1 cellular context compared by ENCODE assay signal in genomic region chr5:119070828-119071572, GRCh38.
A peak's percentile ranks its signal among the peaks of the same experiment; 100 is the strongest.
TF ChIP-seq lines count a peak whose summit lies in the region.

Gene DMXL1, plus strand, starts transcription at chr5:119071087. Its CDS starts 483 bp downstream, at chr5:119071570.

TF ChIP-seq in HEK293, 187 proteins besides CTCF, POLR2A, EP300 and RAD21 (continued from another document and continues in another):
- TF ChIP-seq ZNF629 (tag by site-specific recombination; IDR thresholded peaks at IDR 0.05) (peak; percentile 69), ATF2 (tag by site-specific recombination; IDR thresholded peaks at IDR 0.05; ENCODE audit: low read depth) (no peak), ZNF837 (tag by site-specific recombination; IDR thresholded peaks at IDR 0.05) (no peak), ZNF155 (tag by site-specific recombination; IDR thresholded peaks at IDR 0.05) (no peak), YY1 (tag by site-specific recombination; IDR thresholded peaks at IDR 0.05) (peak; percentile 18; the same call in 1 of the 2 replicates), ZNF132 (tag by site-specific recombination; IDR thresholded peaks at IDR 0.05; ENCODE audit: borderline replicate concordance) (no peak), ZNF148 (tag by site-specific recombination; IDR thresholded peaks at IDR 0.05; ENCODE audit: borderline replicate concordance) (no peak), SP3 (tag by site-specific recombination; IDR thresholded peaks at IDR 0.05) (peak; percentile 84), ZNF768 (tag by site-specific recombination; IDR thresholded peaks at IDR 0.05) (no peak), SCRT1 (tag by site-specific recombination; IDR thresholded peaks at IDR 0.05; ENCODE audit: borderline replicate concordance) (peak; percentile 55; the same call in 1 of the 2 replicates), IKZF3 (tag by site-specific recombination; IDR thresholded peaks at IDR 0.05) (peak; percentile 71; the same call in 1 of the 2 replicates), ZNF16 (tag by site-specific recombination; IDR thresholded peaks at IDR 0.05; ENCODE audit: low read depth) (no peak), ZNF2 (tag by site-specific recombination; IDR thresholded peaks at IDR 0.05) (peak; percentile 55), ZNF341 (tag by site-specific recombination; IDR thresholded peaks at IDR 0.05; ENCODE audit: low read depth) (peak; percentile 80), ZNF623 (tag by site-specific recombination; IDR thresholded peaks at IDR 0.05) (no peak), ZSCAN16 (tag by site-specific recombination; IDR thresholded peaks at IDR 0.05) (peak; percentile 30; the same call in 1 of the 2 replicates), ZNF48 (tag by site-specific recombination; IDR thresholded peaks at IDR 0.05) (no peak), ZBTB17 (tag by site-specific recombination; IDR thresholded peaks at IDR 0.05) (peak; percentile 95), ZNF664 (tag by site-specific recombination; IDR thresholded peaks at IDR 0.05) (no peak), ZNF302 (tag by site-specific recombination; IDR thresholded peaks at IDR 0.05; ENCODE audit: low read depth) (no peak), BCL6B (tag by site-specific recombination; IDR thresholded peaks at IDR 0.05) (no peak), ZNF239 (tag by site-specific recombination; IDR thresholded peaks at IDR 0.05) (peak; percentile 40; the same call in 1 of the 2 replicates), ZNF26 (tag by site-specific recombination; IDR thresholded peaks at IDR 0.05) (no peak), ZNF529 (tag by site-specific recombination; IDR thresholded peaks at IDR 0.05; ENCODE audit: insufficient replicate concordance) (no peak), ZNF398 (tag by site-specific recombination; IDR thresholded peaks at IDR 0.05) (peak; percentile 45; the same call in 1 of the 2 replicates), ZNF76 (tag by site-specific recombination; IDR thresholded peaks at IDR 0.05; ENCODE audit: borderline replicate concordance, low read depth) (no peak; the same call in 1 of the 2 replicates), ZNF138 (tag by site-specific recombination; IDR thresholded peaks at IDR 0.05; ENCODE audit: borderline replicate concordance) (no peak), ZSCAN23 (tag by site-specific recombination; IDR thresholded peaks at IDR 0.05) (peak; percentile 61; the same call in 1 of the 2 replicates), YY2 (tag by site-specific recombination; IDR thresholded peaks at IDR 0.05) (peak; percentile 39; the same call in 1 of the 2 replicates), ZNF518A (tag by site-specific recombination; conservative IDR thresholded peaks at IDR 0.05; ENCODE audit: low read depth) (0 out of 2 replicates have a peak, but pooled peaks have one; percentile 47), ZNF530 (tag by site-specific recombination; IDR thresholded peaks at IDR 0.05; ENCODE audit: low read depth) (no peak), OVOL3 (tag by site-specific recombination; IDR thresholded peaks at IDR 0.05) (no peak), ZBTB26 (tag by site-specific recombination; optimal IDR thresholded peaks at IDR 0.05) (peak; percentile 91), ZNF449 (tag by site-specific recombination; IDR thresholded peaks at IDR 0.05) (no peak), GLIS2 (tag by site-specific recombination; IDR thresholded peaks at IDR 0.05) (peak; percentile 93), ELK4 (IDR thresholded peaks at IDR 0.05; ENCODE audit: borderline replicate concordance, low read depth, low read length) (no peak), ZNF600 (tag by site-specific recombination; IDR thresholded peaks at IDR 0.05) (peak; percentile 84), ZBTB44 (tag by site-specific recombination; IDR thresholded peaks at IDR 0.05) (no peak), KLF16 (tag by site-specific recombination; IDR thresholded peaks at IDR 0.05) (peak; percentile 94), HOXD13 (CRISPR knock-in tag; IDR thresholded peaks at IDR 0.05; ENCODE audit: borderline replicate concordance) (no peak), ZNF354C (tag by site-specific recombination; IDR thresholded peaks at IDR 0.05; ENCODE audit: borderline replicate concordance, low read depth) (no peak), ZNF174 (tag by site-specific recombination; IDR thresholded peaks at IDR 0.05) (no peak)
